In the genomic region with DNA sequence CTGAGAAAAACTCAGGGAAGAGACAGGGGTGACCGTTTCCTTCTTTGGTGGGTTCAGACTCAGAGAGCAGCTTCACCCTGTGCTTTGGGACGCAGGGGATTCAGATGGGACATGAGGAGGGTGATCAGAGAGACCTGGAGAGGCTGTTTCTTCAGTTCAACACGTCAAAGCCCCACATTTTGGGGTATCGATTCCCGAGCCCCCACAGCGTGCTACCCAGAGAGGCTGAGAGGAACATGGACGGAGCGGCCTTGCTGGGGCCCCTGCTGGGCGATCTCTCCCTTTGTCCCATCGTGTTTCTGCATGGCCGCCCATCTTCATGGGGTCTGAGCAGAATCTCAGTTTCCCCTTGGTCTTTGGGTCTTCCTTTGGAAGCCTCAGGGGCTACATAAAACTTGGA, we compare ENCODE assay signal across 1 cellular context.
TF ChIP-seq lines count a peak whose summit lies in the region.

No MANE protein-coding gene starts in this region.

TF ChIP-seq in WTC11, 78 proteins besides CTCF, POLR2A, EP300 and RAD21 (continued from another document):
- TF ChIP-seq, protein P1, sequence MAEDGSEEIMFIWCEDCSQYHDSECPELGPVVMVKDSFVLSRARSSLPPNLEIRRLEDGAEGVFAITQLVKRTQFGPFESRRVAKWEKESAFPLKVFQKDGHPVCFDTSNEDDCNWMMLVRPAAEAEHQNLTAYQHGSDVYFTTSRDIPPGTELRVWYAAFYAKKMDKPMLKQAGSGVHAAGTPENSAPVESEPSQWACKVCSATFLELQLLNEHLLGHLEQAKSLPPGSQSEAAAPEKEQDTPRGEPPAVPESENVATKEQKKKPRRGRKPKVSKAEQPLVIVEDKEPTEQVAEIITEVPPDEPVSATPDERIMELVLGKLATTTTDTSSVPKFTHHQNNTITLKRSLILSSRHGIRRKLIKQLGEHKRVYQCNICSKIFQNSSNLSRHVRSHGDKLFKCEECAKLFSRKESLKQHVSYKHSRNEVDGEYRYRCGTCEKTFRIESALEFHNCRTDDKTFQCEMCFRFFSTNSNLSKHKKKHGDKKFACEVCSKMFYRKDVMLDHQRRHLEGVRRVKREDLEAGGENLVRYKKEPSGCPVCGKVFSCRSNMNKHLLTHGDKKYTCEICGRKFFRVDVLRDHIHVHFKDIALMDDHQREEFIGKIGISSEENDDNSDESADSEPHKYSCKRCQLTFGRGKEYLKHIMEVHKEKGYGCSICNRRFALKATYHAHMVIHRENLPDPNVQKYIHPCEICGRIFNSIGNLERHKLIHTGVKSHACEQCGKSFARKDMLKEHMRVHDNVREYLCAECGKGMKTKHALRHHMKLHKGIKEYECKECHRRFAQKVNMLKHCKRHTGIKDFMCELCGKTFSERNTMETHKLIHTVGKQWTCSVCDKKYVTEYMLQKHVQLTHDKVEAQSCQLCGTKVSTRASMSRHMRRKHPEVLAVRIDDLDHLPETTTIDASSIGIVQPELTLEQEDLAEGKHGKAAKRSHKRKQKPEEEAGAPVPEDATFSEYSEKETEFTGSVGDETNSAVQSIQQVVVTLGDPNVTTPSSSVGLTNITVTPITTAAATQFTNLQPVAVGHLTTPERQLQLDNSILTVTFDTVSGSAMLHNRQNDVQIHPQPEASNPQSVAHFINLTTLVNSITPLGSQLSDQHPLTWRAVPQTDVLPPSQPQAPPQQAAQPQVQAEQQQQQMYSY (CRISPR knock-in tag; IDR thresholded peaks at IDR 0.05): no peak
- TF ChIP-seq TCF7 (CRISPR knock-in tag; IDR thresholded peaks at IDR 0.05; ENCODE audit: low read depth) (no peak), GABPB1 (CRISPR knock-in tag; IDR thresholded peaks at IDR 0.05) (no peak), TEAD4 (CRISPR knock-in tag; IDR thresholded peaks at IDR 0.05) (no peak), FOXJ3 (CRISPR knock-in tag; IDR thresholded peaks at IDR 0.05; ENCODE audit: borderline replicate concordance) (no peak), FOXK1 (CRISPR knock-in tag; IDR thresholded peaks at IDR 0.05) (no peak), EMX1 (CRISPR knock-in tag; IDR thresholded peaks at IDR 0.05) (no peak), TP53 (CRISPR knock-in tag; IDR thresholded peaks at IDR 0.05) (no peak)
